In the genomic region with DNA sequence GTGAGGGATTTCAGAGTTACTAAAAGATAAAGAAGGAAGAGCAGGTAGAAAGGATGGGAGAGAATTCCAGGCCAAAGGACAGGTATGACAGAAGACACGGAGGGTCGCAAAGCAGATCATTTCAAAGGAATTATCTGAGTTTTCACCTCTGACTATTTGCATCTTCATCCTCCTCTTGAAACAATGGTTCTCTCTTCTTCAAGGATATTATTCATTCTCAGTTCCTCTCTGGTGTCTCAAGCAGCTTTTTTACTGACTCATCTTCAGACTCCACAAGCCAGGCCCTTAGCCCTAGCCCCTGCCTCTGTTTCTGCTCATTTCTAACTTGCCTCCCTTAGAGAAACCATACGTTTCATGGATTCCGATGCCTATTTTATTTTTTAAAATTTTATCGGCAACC, we compare ENCODE assay signal across 12 cellular contexts. TPM values are rescaled to one million over a fixed set of nuclear protein-coding genes. Genes with fewer than 3 reads are reported as not detected.
DNase-seq lines count a peak whose midpoint lies in the region; ATAC-seq and TF ChIP-seq lines count a peak whose summit lies in the region.
"Had no signal": no experiment of that assay in that cellular context is flagged by ENCODE, and none has a peak within 500 bp of the region (broad histone marks: within the 10 kb centered on the region; RNA-seq: fewer than 3 reads in every experiment).

No MANE protein-coding gene starts in this region.

- H3K4me1 Mint-ChIP-seq in naive thymus-derived CD4-positive, alpha-beta T cell: peaks cover 14 to 32% (median 22%) of the 10 kb centered on the region in 7 donors

- DNase-seq in SIG-M5 treated with dmso at 0.1 percent for 504 hours (lab: John Stamatoyannopoulos, UW; ENCODE audit: unreplicated experiment): peak; percentile 67
- no peak for DNase-seq in SIG-M5 (lab: John Stamatoyannopoulos, UW)
- DNase-seq in naive thymus-derived CD4-positive, alpha-beta T cell: no peak
- DNase-seq in NCI-H146 (lab: John Stamatoyannopoulos, UW): no peak
- no peak for DNase-seq in spleen
- no peak for DNase-seq in COR-L47 (lab: John Stamatoyannopoulos, UW)
- DNase-seq: NCI-H2171, upper lobe of right lung had no signal

- no peak overlapping the region for H3K4me3 ChIP-seq in naive thymus-derived CD4-positive, alpha-beta T cell (ENCODE audit: low read length)
- no peak overlapping the region for H3K4me3 ChIP-seq in spleen
- H3K4me3 ChIP-seq: A549, cardiac muscle cell, upper lobe of right lung had no signal

- H3K4me3 Mint-ChIP-seq in naive thymus-derived CD4-positive, alpha-beta T cell: no peak overlapping the region

- no peaks in the 10 kb centered on the region for H3K27me3 Mint-ChIP-seq in naive thymus-derived CD4-positive, alpha-beta T cell

- no peak overlapping the region for H3K27ac ChIP-seq in naive thymus-derived CD4-positive, alpha-beta T cell (ENCODE audit: low read depth, low read length)
- no peak overlapping the region for H3K27ac ChIP-seq in spleen
- H3K27ac ChIP-seq: A549, cardiac muscle cell, upper lobe of right lung had no signal

- peak; percentile 94 for ATAC-seq in GM21825 (IDR thresholded peaks at IDR 0.05; ENCODE audit: unreplicated experiment)
- peak; percentile 77 for ATAC-seq in HG03457 (IDR thresholded peaks at IDR 0.05; ENCODE audit: unreplicated experiment)
- peak; percentile 65 for ATAC-seq in naive thymus-derived CD4-positive, alpha-beta T cell
- ATAC-seq: A549, upper lobe of right lung had no signal

- no peaks in the 10 kb centered on the region for H3K27me3 ChIP-seq in naive thymus-derived CD4-positive, alpha-beta T cell (ENCODE audit: control insufficient read depth in 2 of 2, insufficient read depth in 2 of 2, low read length in 2 of 2)
- no peaks in the 10 kb centered on the region for H3K27me3 ChIP-seq in spleen (replicated peaks in 1 of 7)
- H3K27me3 ChIP-seq: cardiac muscle cell, upper lobe of right lung had no signal

- intact Hi-C loops in naive thymus-derived CD4-positive, alpha-beta T cell (cut with micrococcal nuclease): no loop called here
- intact Hi-C loops in spleen (cut with DNase I; ENCODE audit: low total_unique reads): no loop called here

- POLR2A ChIA-PET in naive thymus-derived CD4-positive, alpha-beta T cell (lab: Charles Lee): no interaction called here

- H3K9me3 ChIP-seq in naive thymus-derived CD4-positive, alpha-beta T cell (ENCODE audit: control insufficient read depth in 2 of 3, low read length in 3 of 3): no peaks in the 10 kb centered on the region
- no peaks in the 10 kb centered on the region for H3K9me3 ChIP-seq in spleen
- H3K9me3 ChIP-seq: A549, upper lobe of right lung had no signal

- WGBS in spleen, 5 donors: 75 to 87% (median 82%) methylated on average over 5 of the region's 5 CpGs

- H3K36me3 ChIP-seq in naive thymus-derived CD4-positive, alpha-beta T cell (ENCODE audit: control insufficient read depth in 2 of 3, insufficient read depth in 3 of 3, low read length in 3 of 3): peaks cover 0 to 58% (median 5%) of the 10 kb centered on the region in 3 experiments
- H3K36me3 ChIP-seq in spleen: peaks cover 0 to 100% (median 50%) of the 10 kb centered on the region in 6 donors

- no peak for TF ChIP-seq POLR2A in spleen (IDR thresholded peaks at IDR 0.05)

- H3K36me3 Mint-ChIP-seq in naive thymus-derived CD4-positive, alpha-beta T cell: peaks cover 26 to 54% (median 39%) of the 10 kb centered on the region in 5 donors

- CTCF ChIA-PET in naive thymus-derived CD4-positive, alpha-beta T cell (lab: Charles Lee): no interaction called here

- peak overlapping the region in 3 of 9 donors; percentile 57 to 76 (median 62) for H3K27ac Mint-ChIP-seq in naive thymus-derived CD4-positive, alpha-beta T cell

- TF ChIP-seq CTCF in spleen (IDR thresholded peaks at IDR 0.05 in 8 of 11, conservative IDR thresholded peaks at IDR 0.05 in 3 of 11): no peak

- no peaks in the 10 kb centered on the region for H3K4me1 ChIP-seq in naive thymus-derived CD4-positive, alpha-beta T cell (ENCODE audit: control insufficient read depth in 2 of 2, insufficient read depth in 2 of 2, low read length in 2 of 2)
- peaks cover 0 to 16% (median 0%) of the 10 kb centered on the region in 6 donors for H3K4me1 ChIP-seq in spleen
- H3K4me1 ChIP-seq: upper lobe of right lung had no signal

- peaks cover 0 to 4% (median 0%) of the 10 kb centered on the region in 11 donors for H3K9me3 Mint-ChIP-seq in naive thymus-derived CD4-positive, alpha-beta T cell

RNA-seq across cellular contexts. Expression of a gene that starts 15.0 kb away (rescaled TPM):
- 10 to 100 TPM; 20.6 to 41.3 (median 31.1) TPM for total RNA-seq in naive thymus-derived CD4-positive, alpha-beta T cell
- polyA plus RNA-seq in naive thymus-derived CD4-positive, alpha-beta T cell: 10 to 100 TPM; 15.0 to 19.4 TPM
- 10 to 100 TPM; 29.6 to 37.5 (median 30.1) TPM for total RNA-seq in spleen
- polyA plus RNA-seq in spleen: 10 to 100 TPM; 21.4 to 40.2 (median 34.2) TPM

RNA-seq across cellular contexts. Expression of a gene that starts 34.1 kb away (rescaled TPM):
- total RNA-seq in naive thymus-derived CD4-positive, alpha-beta T cell: 10 to 100 TPM in 1 of 5 experiments, under 1 TPM in 2, not detected in 2; 0.16 to 16.2 (median 0.42) TPM
- not detected for polyA plus RNA-seq in naive thymus-derived CD4-positive, alpha-beta T cell
- 1 to 10 TPM in 4 of 7 donors, under 1 TPM in 3; 0.58 to 3.3 (median 1.6) TPM for total RNA-seq in spleen
- under 1 TPM; 0.09 to 0.67 (median 0.29) TPM for polyA plus RNA-seq in spleen
